ENCODE assay signal across 8 cellular contexts in genomic region chr2:68319397-68320117, GRCh38. TPM values are rescaled to one million over a fixed set of nuclear protein-coding genes. Genes with fewer than 3 reads are reported as not detected.
DNase-seq lines count a peak whose midpoint lies in the region; ATAC-seq, FAIRE-seq and TF ChIP-seq lines count a peak whose summit lies in the region.

TSS of gene CNRIP1 (minus strand) at chr2:68319949. CDS start at chr2:68319400, 549 bp downstream.

- POLR2A ChIA-PET in HepG2 (lab: Yijun Ruan, JAX): no interaction called here

- intact Hi-C loops in HepG2 (cut with micrococcal nuclease; ENCODE audit: unreplicated experiment) (no loop called here), Calu3 (cut with micrococcal nuclease; ENCODE audit: unreplicated experiment) (no loop called here)

- peaks cover 19% of the 10 kb centered on the region for H3K4me1 Mint-ChIP-seq in stimulated activated memory B cell treated with anti-CD40 and anti-IgM and Interleukin-4, amounts not matched to agents 10 μg/mL and 1 μg/mL and 100 μg/mL, for 72 hours
- H3K4me1 Mint-ChIP-seq in Calu3 (ENCODE audit: low read depth, unreplicated experiment): no peaks in the 10 kb centered on the region

- no peaks in the 10 kb centered on the region; the same call in 1 of the 2 replicates for H4K20me1 ChIP-seq in HepG2 (ENCODE audit: insufficient read depth, low read length)

- TF ChIP-seq EP300 in HepG2 (IDR thresholded peaks at IDR 0.05; ENCODE audit: low read depth in 2 of 2, low read length in 2 of 2): no peak
- TF ChIP-seq EP300 in HepG2 (CRISPR knock-in tag; IDR thresholded peaks at IDR 0.05; ENCODE audit: borderline replicate concordance): no peak

- CTCF ChIA-PET in HepG2 (lab: Yijun Ruan, JAX; ENCODE audit: low intra/inter-chr PET ratio, low total read pairs): no interaction called here
- CTCF ChIA-PET in Calu3 (lab: Charles Lee): no interaction called here

- no peak within 1 kb of the TSS for H2AFZ ChIP-seq in HepG2 (ENCODE audit: low read length)

- in situ Hi-C loops in SK-MEL-5 (cut with HindIII; ENCODE audit: low pct_unique_long_range_greater_than_20kb, low sequenced_read_pairs) (no loop called here), HepG2 (cut with HindIII; ENCODE audit: extremely low pct_ligation_motif_present, low pct_unique_long_range_greater_than_20kb) (no loop called here)

- BruUV-seq in HepG2 (replicated peaks; lab: Mats Ljungman, UMichigan) (no TSS peak), Calu3 (replicated peaks; lab: Mats Ljungman, UMichigan) (no TSS peak)

- no peak for TF ChIP-seq POLR2A in HepG2 (IDR thresholded peaks at IDR 0.05; ENCODE audit: insufficient read depth in 1 of 2, low read depth in 2 of 2, low read length in 2 of 2)

- TF ChIP-seq CTCF in HepG2 (CRISPR knock-in tag; IDR thresholded peaks at IDR 0.05) (no peak), Calu3 (IDR thresholded peaks at IDR 0.05; ENCODE audit: unreplicated experiment) (no peak)

- peaks cover 40% of the 10 kb centered on the region for H3K27me3 Mint-ChIP-seq in stimulated activated memory B cell treated with anti-CD40 and anti-IgM and Interleukin-4, amounts not matched to agents 10 μg/mL and 1 μg/mL and 100 μg/mL, for 72 hours
- H3K27me3 Mint-ChIP-seq in Calu3 (ENCODE audit: unreplicated experiment): peaks cover 47% of the 10 kb centered on the region

- H3K4me2 ChIP-seq in HepG2 (ENCODE audit: low read depth, low read length): peak within 1 kb of the TSS; percentile 65

- peaks cover 10% of the 10 kb centered on the region for H3K4me1 ChIP-seq in effector memory CD4-positive, alpha-beta T cell (ENCODE audit: control insufficient read depth, insufficient read depth, low read length, poor library complexity, severe bottlenecking)
- no peaks in the 10 kb centered on the region; the same call in 1 of the 2 replicates for H3K4me1 ChIP-seq in HepG2 (ENCODE audit: insufficient read depth, low read length)

- no peaks in the 10 kb centered on the region for H3K36me3 ChIP-seq in effector memory CD4-positive, alpha-beta T cell (ENCODE audit: control insufficient read depth, insufficient read depth, low read length)
- no peaks in the 10 kb centered on the region for H3K36me3 ChIP-seq in HepG2 (replicated peaks in 1 of 2; ENCODE audit: control insufficient read depth in 1 of 2, insufficient read depth in 2 of 2, low read length in 2 of 2)

- ATAC-seq in HepG2 (peak; percentile 78), GM19351 (IDR thresholded peaks at IDR 0.05; ENCODE audit: unreplicated experiment) (no peak)
- ATAC-seq in stimulated activated memory B cell treated with anti-CD40 and anti-IgM and Interleukin-4, amounts not matched to agents 10 μg/mL and 1 μg/mL and 100 μg/mL, for 72 hours: peak; percentile 58

- no peak within 1 kb of the TSS for H3K27ac ChIP-seq in effector memory CD4-positive, alpha-beta T cell (ENCODE audit: insufficient read depth, low read length, poor library complexity, severe bottlenecking)
- H3K27ac ChIP-seq in HepG2 (ENCODE audit: extremely low read length, insufficient read depth, low read length): no peak within 1 kb of the TSS

- H3K36me3 Mint-ChIP-seq in stimulated activated memory B cell treated with anti-CD40 and anti-IgM and Interleukin-4, amounts not matched to agents 10 μg/mL and 1 μg/mL and 100 μg/mL, for 72 hours: no peaks in the 10 kb centered on the region
- no peaks in the 10 kb centered on the region for H3K36me3 Mint-ChIP-seq in Calu3 (ENCODE audit: insufficient read depth, unreplicated experiment)

- peaks cover 18% of the 10 kb centered on the region for H3K27me3 ChIP-seq in effector memory CD4-positive, alpha-beta T cell (replicated peaks; ENCODE audit: control insufficient read depth, insufficient read depth, low read length, poor library complexity, severe bottlenecking)
- H3K27me3 ChIP-seq in HepG2 (ENCODE audit: control insufficient read depth in 1 of 2, insufficient read depth in 2 of 2, low read length in 2 of 2): peaks cover 9 to 39% of the 10 kb centered on the region in 2 experiments

- FAIRE-seq in HepG2 (lab: Jason Lieb, UNC): no peak

- peak within 1 kb of the TSS; percentile 23 for H3K4me3 ChIP-seq in effector memory CD4-positive, alpha-beta T cell (ENCODE audit: insufficient read depth, low read depth, low read length, poor library complexity, severe bottlenecking)
- peak within 1 kb of the TSS; percentile 12 to 53 (median 26); a peak in 2 of 6 replicates for H3K4me3 ChIP-seq in HepG2 (replicated peaks in 1 of 3; ENCODE audit: insufficient read depth in 1 of 3, low read depth in 2 of 3, low read length in 3 of 3)

- 14% methylated on average over 46 of the region's 64 CpGs for WGBS in HepG2 (ENCODE audit: low lambda C conversion rate)

- H3K9me3 ChIP-seq in effector memory CD4-positive, alpha-beta T cell (ENCODE audit: control insufficient read depth, low read length): no peaks in the 10 kb centered on the region
- no peaks in the 10 kb centered on the region for H3K9me3 ChIP-seq in HepG2 (ENCODE audit: low read length)

- H3K27ac Mint-ChIP-seq in stimulated activated memory B cell treated with anti-CD40 and anti-IgM and Interleukin-4, amounts not matched to agents 10 μg/mL and 1 μg/mL and 100 μg/mL, for 72 hours: peak within 1 kb of the TSS; percentile 53
- no peak within 1 kb of the TSS for H3K27ac Mint-ChIP-seq in Calu3 (ENCODE audit: unreplicated experiment)

- H3K9ac ChIP-seq in HepG2 (ENCODE audit: insufficient read depth, low read depth, low read length): no peak within 1 kb of the TSS

- peak within 1 kb of the TSS; percentile 66 for H3K4me3 Mint-ChIP-seq in stimulated activated memory B cell treated with anti-CD40 and anti-IgM and Interleukin-4, amounts not matched to agents 10 μg/mL and 1 μg/mL and 100 μg/mL, for 72 hours
- no peak within 1 kb of the TSS for H3K4me3 Mint-ChIP-seq in Calu3 (ENCODE audit: low read depth, unreplicated experiment)

- H3K9me3 Mint-ChIP-seq in stimulated activated memory B cell treated with anti-CD40 and anti-IgM and Interleukin-4, amounts not matched to agents 10 μg/mL and 1 μg/mL and 100 μg/mL, for 72 hours: no peaks in the 10 kb centered on the region
- H3K9me3 Mint-ChIP-seq in Calu3 (ENCODE audit: low read depth, unreplicated experiment): no peaks in the 10 kb centered on the region

- no peaks in the 10 kb centered on the region for H3K79me2 ChIP-seq in HepG2 (ENCODE audit: insufficient read depth, low read length)

- no peak for TF ChIP-seq RAD21 in HepG2 (CRISPR knock-in tag; IDR thresholded peaks at IDR 0.05)

- DNase-seq in COLO668 (lab: John Stamatoyannopoulos, UW; ENCODE audit: unreplicated experiment) (peak; percentile 72), HK-2 (ENCODE audit: unreplicated experiment) (peak; percentile 49), SK-MEL-5 (ENCODE audit: low read depth, low spot score) (peak; percentile 83), HepG2 (ENCODE audit: low spot score) (no peak), Calu3 (no peak)
- no peak for DNase-seq in effector memory CD4-positive, alpha-beta T cell

TF ChIP-seq in HepG2, 621 proteins besides CTCF, POLR2A, EP300 and RAD21 (continues in another document):
- no peak for TF ChIP-seq MTERF4 (CRISPR knock-in tag; IDR thresholded peaks at IDR 0.05)
- TF ChIP-seq EED (CRISPR knock-in tag; IDR thresholded peaks at IDR 0.05): peak; percentile 55; the same call in 1 of the 2 replicates

RNA-seq across cellular contexts. Expression of gene CNRIP1, which starts in this region (rescaled TPM):
- total RNA-seq in SK-MEL-5 (2014; rRNA removed; shearing (Covaris generic)): 28.4 and 34.9 TPM in 2 replicates
- 42.9 and 53.3 TPM in 2 replicates for polyA plus RNA-seq in SK-MEL-5 (2015; cell fraction: cytosol; rRNA removed)
- polyA plus RNA-seq in SK-MEL-5 (2015; cell fraction: nucleus; rRNA removed): 19.9 and 30.2 TPM in 2 replicates
- total RNA-seq in HepG2 (2016; rRNA removed; fragmentation: Illumina TruSeq; extraction: Trizol) (not detected in 2 replicates), Calu3 (2022) (not detected in 2 replicates)
- not detected in 2 replicates for total RNA-seq in HepG2 (2016; cell fraction: cytosol; rRNA removed; fragmentation: Illumina TruSeq; extraction: Trizol; ENCODE audit: low read depth)
- not detected in 2 replicates for total RNA-seq in HepG2 (2016; cell fraction: insoluble cytoplasmic fraction; rRNA removed; fragmentation: Illumina TruSeq; extraction: Trizol)
- total RNA-seq in HepG2 (2016; cell fraction: membrane; rRNA removed; fragmentation: Illumina TruSeq; extraction: Trizol): not detected in 2 replicates
- total RNA-seq in HepG2 (2016; cell fraction: nucleus; rRNA removed; fragmentation: Illumina TruSeq; extraction: Trizol): not detected in 2 replicates
- polyA plus RNA-seq in HepG2 (2011; rRNA removed): not detected in 2 replicates
- 0.05 TPM in 1 of 2 replicates, not detected in the other for polyA plus RNA-seq in HepG2 (2011; cell fraction: cytosol; rRNA removed)
- not detected in 2 replicates for polyA plus RNA-seq in HepG2 (2011; cell fraction: nucleus; rRNA removed)
- not detected in 2 replicates for polyA plus RNA-seq in HepG2 (2012)
- polyA plus RNA-seq in HepG2 (2016; cell fraction: cytosol; fragmentation: Illumina TruSeq; extraction: Trizol; ENCODE audit: low read depth): not detected in 2 replicates
- not detected in 2 replicates for polyA plus RNA-seq in HepG2 (2016; cell fraction: insoluble cytoplasmic fraction; fragmentation: Illumina TruSeq; extraction: Trizol; ENCODE audit: low read depth)
- polyA plus RNA-seq in HepG2 (2016; cell fraction: membrane; fragmentation: Illumina TruSeq; extraction: Trizol; ENCODE audit: low read depth): not detected in 2 replicates
- polyA plus RNA-seq in HepG2 (2016; cell fraction: nucleus; fragmentation: Illumina TruSeq; extraction: Trizol; ENCODE audit: insufficient read depth, low read depth): not detected in 2 replicates
- 0.44 TPM in 1 of 2 replicates, not detected in the other for polyA minus RNA-seq in HepG2 (2011; rRNA and poly(A)+ RNA removed; ENCODE audit: low replicate concordance)
- not detected in 2 replicates for polyA minus RNA-seq in HepG2 (2011; cell fraction: cytosol; rRNA and poly(A)+ RNA removed)
- not detected in 2 replicates for polyA minus RNA-seq in HepG2 (2011; cell fraction: nucleus; rRNA and poly(A)+ RNA removed)

Comparison
In these comparisons a context has a peak if more than half of its experiments do, and no peak if none do; other contexts are left out.
1. RNA of gene CNRIP1 (total RNA-seq): 28.4 to 34.9 TPM in SK-MEL-5; not detected in HepG2 and not detected in Calu3; every median in the first group is over 10 times any median in the second.
2. Peak in ATAC-seq, H3K4me3 ChIP-seq and H3K4me2 ChIP-seq in HepG2; RNA of the gene not detected or under 1 TPM.
3. DNase-seq: peak in COLO668 (single experiment), HK-2 (single experiment) and SK-MEL-5 (single experiment); none in effector memory CD4-positive, alpha-beta T cell (0 of 3), HepG2 (single experiment) and Calu3 (single experiment).